1 cellular context compared by ENCODE assay signal in genomic region chr14:76331328-76332011, GRCh38.
TF ChIP-seq lines count a peak whose summit lies in the region.

No MANE protein-coding gene starts in this region.

TF ChIP-seq in GM12878, 131 proteins besides CTCF, POLR2A, EP300 and RAD21 (continued from another document):
- TF ChIP-seq SPI1 (IDR thresholded peaks at IDR 0.05; ENCODE audit: borderline replicate concordance, insufficient read depth, low read depth, low read length) (0 out of 2 replicates have a peak, but pooled peaks have one; percentile 13), TCF12 (IDR thresholded peaks at IDR 0.05; ENCODE audit: low read depth, low read length) (no peak), NFYA (IDR thresholded peaks at IDR 0.05; ENCODE audit: borderline replicate concordance, low read depth, low read length) (no peak)
